In the genomic region with DNA sequence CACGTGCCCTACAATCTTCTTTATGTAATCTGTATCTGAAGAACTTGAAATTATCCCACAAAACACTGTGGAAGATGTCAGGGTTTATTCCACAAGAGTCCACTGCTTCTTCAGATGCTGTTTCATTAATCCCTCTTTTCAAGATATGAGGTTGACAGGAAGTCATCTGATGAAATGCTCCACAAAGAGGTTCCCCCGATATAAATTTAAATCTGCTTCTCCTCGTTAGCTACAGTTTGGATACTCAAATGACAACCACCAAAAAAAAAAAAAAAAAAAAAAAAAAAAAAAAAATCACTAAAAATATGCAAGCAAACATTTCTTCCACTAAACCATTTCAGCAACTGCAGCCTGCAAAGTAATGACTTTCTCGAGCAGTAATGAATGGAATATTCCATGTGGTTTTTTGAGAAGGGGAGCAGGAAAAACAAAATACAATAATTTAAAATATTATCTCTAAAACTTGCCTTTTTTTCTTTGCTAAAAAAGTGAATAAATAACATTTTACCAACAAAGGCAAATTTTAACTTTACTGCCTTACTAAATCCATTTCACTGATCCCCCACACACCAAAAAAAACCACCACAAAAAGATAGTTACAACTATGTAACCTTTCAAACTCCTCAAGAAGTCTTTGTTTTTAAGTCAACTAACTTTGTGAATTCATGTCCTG, we compare ENCODE assay signal across 28 cellular contexts. TPM values are rescaled to one million over a fixed set of nuclear protein-coding genes. Genes with fewer than 3 reads are reported as not detected.
DNase-seq lines count a peak whose midpoint lies in the region; FAIRE-seq and TF ChIP-seq lines count a peak whose summit lies in the region.
"Had no signal": no experiment of that assay in that cellular context is flagged by ENCODE, and none has a peak within 500 bp of the region (broad histone marks: within the 10 kb centered on the region; RNA-seq: fewer than 3 reads in every experiment).

No MANE protein-coding gene starts in this region.

- no peak overlapping the region for H3K23ac ChIP-seq in neuronal stem cell (ENCODE audit: low read depth, low read length, poor library complexity)

- no peak overlapping the region for H4K8ac ChIP-seq in neuronal stem cell (ENCODE audit: low read depth, low read length)

- H3K4me3 Mint-ChIP-seq in chondrocyte (ENCODE audit: unreplicated experiment) = no peak overlapping the region
- H3K4me3 Mint-ChIP-seq: CD8-positive, alpha-beta T cell; immature natural killer cell; stimulated activated memory B cell treated with anti-CD40 and anti-IgM and Interleukin-4, amounts not matched to agents 10 μg/mL and 1 μg/mL and 100 μg/mL, for 72 hours; T-helper 17 cell had no signal

- H2AFZ ChIP-seq in neuronal stem cell (ENCODE audit: low read length) = no peak overlapping the region
- H2AFZ ChIP-seq: GM23248, hepatocyte had no signal

- no peaks in the 10 kb centered on the region for H3K27me3 Mint-ChIP-seq in chondrocyte (ENCODE audit: low read depth)
- H3K27me3 Mint-ChIP-seq: stimulated activated memory B cell treated with anti-CD40 and anti-IgM and Interleukin-4, amounts not matched to agents 10 μg/mL and 1 μg/mL and 100 μg/mL, for 72 hours; T-helper 17 cell had no signal

- peak; percentile 31 for FAIRE-seq in G401.6 (lab: Jason Lieb, UNC)

- H2BK12ac ChIP-seq in neuronal stem cell (ENCODE audit: low read length) = no peak overlapping the region

- peak overlapping the region; percentile 48 for H3K4me3 ChIP-seq in SK-N-MC
- H3K4me3 ChIP-seq in neuronal stem cell (ENCODE audit: low read length in 2 of 2) = no peak overlapping the region
- H3K4me3 ChIP-seq: body of pancreas, GM23248, hepatocyte, SJCRH30, testis had no signal

- H3K36me3 Mint-ChIP-seq in chondrocyte (ENCODE audit: low read depth) = peaks cover 2% of the 10 kb centered on the region
- H3K36me3 Mint-ChIP-seq: activated naive CD4-positive, alpha-beta T cell treated with anti-CD3 and anti-CD28 coated beads, Interleukin-2, amount 50 U/mL, for 72 hours had no signal

- H3K4me1 ChIP-seq in neuronal stem cell (ENCODE audit: control insufficient read depth in 2 of 2, insufficient read depth in 1 of 2, low read depth in 1 of 2, low read length in 2 of 2) = peaks cover 6 to 10% of the 10 kb centered on the region in 2 donors
- H3K4me1 ChIP-seq: body of pancreas, testis had no signal

- peak overlapping the region; percentile 6 for H3K27ac Mint-ChIP-seq in chondrocyte (ENCODE audit: unreplicated experiment)
- H3K27ac Mint-ChIP-seq: activated naive CD4-positive, alpha-beta T cell treated with anti-CD3 and anti-CD28 coated beads, Interleukin-2, amount 50 U/mL, for 72 hours; CD8-positive, alpha-beta T cell; stimulated activated memory B cell treated with anti-CD40 and anti-IgM and Interleukin-4, amounts not matched to agents 10 μg/mL and 1 μg/mL and 100 μg/mL, for 72 hours; T-helper 17 cell had no signal

- no peak overlapping the region for H2BK5ac ChIP-seq in neuronal stem cell (ENCODE audit: low read length)

- H3K27me3 ChIP-seq in neuronal stem cell (ENCODE audit: control insufficient read depth in 3 of 3, insufficient read depth in 3 of 3, low read depth in 1 of 3, low read length in 3 of 3) = no peaks in the 10 kb centered on the region
- H3K27me3 ChIP-seq: body of pancreas, foreskin keratinocyte, hepatocyte, SJCRH30, testis had no signal

- no peaks in the 10 kb centered on the region for H3K9me3 Mint-ChIP-seq in chondrocyte (ENCODE audit: low read depth)
- H3K9me3 Mint-ChIP-seq: activated naive CD4-positive, alpha-beta T cell treated with anti-CD3 and anti-CD28 coated beads, Interleukin-2, amount 50 U/mL, for 72 hours; CD8-positive, alpha-beta T cell; immature natural killer cell; stimulated activated memory B cell treated with anti-CD40 and anti-IgM and Interleukin-4, amounts not matched to agents 10 μg/mL and 1 μg/mL and 100 μg/mL, for 72 hours had no signal

- no peak for TF ChIP-seq CTCF in chondrocyte (IDR thresholded peaks at IDR 0.05)

- DNase-seq in SK-N-MC (ENCODE audit: low read depth, low spot score) (peak; percentile 39), chondrocyte (ENCODE audit: low spot score) (no peak), neuronal stem cell (ENCODE audit: low spot score) (no peak), D341Med (ENCODE audit: low spot score) (no peak), NCI-H2196 (lab: John Stamatoyannopoulos, UW; ENCODE audit: unreplicated experiment) (no peak)
- DNase-seq in stimulated activated CD4-positive, alpha-beta T cell treated with anti-CD3 and anti-CD28 coated beads, Interleukin-15, amount 100 ng/mL, for 24 hours = no peak
- DNase-seq: body of pancreas; CD8-positive, alpha-beta T cell; effector CD8-positive, alpha-beta T cell; erythroblast; foreskin keratinocyte; GM23248; immature natural killer cell; KG1; mesenchymal stem cell; NCI-H1436 treated with DMSO at 0.1 percent for 48 hours; NCI-H524; NK-92 treated with Interleukin-12 subunit alpha and Interleukin-12 subunit beta, amount 100 ng/mL, for 24 hours; retina; SJCRH30; stimulated activated CD4-positive, alpha-beta T cell treated with anti-CD3 and anti-CD28 coated beads, Interleukin-2, amount 100 ng/mL, for 48 hours; T-helper 17 cell; testis had no signal

- no peak overlapping the region for H3K14ac ChIP-seq in neuronal stem cell (ENCODE audit: low read length)

- no peak overlapping the region for H3K4ac ChIP-seq in neuronal stem cell (ENCODE audit: low read length)

- no peak overlapping the region for H2BK15ac ChIP-seq in neuronal stem cell (ENCODE audit: low read length)

- H3K9me3 ChIP-seq in SK-N-MC (ENCODE audit: low read depth, low read length) (no peaks in the 10 kb centered on the region), neuronal stem cell (replicated peaks in 1 of 2; ENCODE audit: control insufficient read depth in 2 of 2, insufficient read depth in 1 of 2, low read depth in 1 of 2, low read length in 2 of 2) (peaks cover 0 to 9% of the 10 kb centered on the region in 2 donors)
- H3K9me3 ChIP-seq: body of pancreas, SJCRH30, testis had no signal

- H3K4me2 ChIP-seq in neuronal stem cell (ENCODE audit: insufficient read depth, low read length, poor library complexity, severe bottlenecking) = no peak overlapping the region
- H3K4me2 ChIP-seq: hepatocyte had no signal

- no peak overlapping the region for H2AK5ac ChIP-seq in neuronal stem cell (ENCODE audit: low read depth, low read length)

- WGBS in neuronal stem cell (ENCODE audit: extremely low coverage in 2 of 2, insufficient read length in 2 of 2, insufficient replicate concordance in 1 of 2), 2 donors = no CpG with 5 or more reads among the region's 4 CpGs

- H3K36me3 ChIP-seq in SK-N-MC (ENCODE audit: insufficient read depth, low read length) = peaks cover 13% of the 10 kb centered on the region; the same call in 1 of the 2 replicates
- H3K36me3 ChIP-seq in neuronal stem cell (replicated peaks in 1 of 2; ENCODE audit: control insufficient read depth in 2 of 2, insufficient read depth in 2 of 2, low read length in 2 of 2) = peaks cover 0 to 29% of the 10 kb centered on the region in 2 donors

- no peak overlapping the region for H3K18ac ChIP-seq in neuronal stem cell (ENCODE audit: low read length)

- H4K91ac ChIP-seq in neuronal stem cell (ENCODE audit: low read depth, low read length, poor library complexity) = no peak overlapping the region

- H2BK120ac ChIP-seq in neuronal stem cell (ENCODE audit: low read depth, low read length) = no peak overlapping the region

- H3K79me1 ChIP-seq in neuronal stem cell (ENCODE audit: low read depth, low read length) = no peaks in the 10 kb centered on the region

- H3K9ac ChIP-seq in SK-N-MC (ENCODE audit: insufficient read length) (peak overlapping the region; percentile 53), neuronal stem cell (ENCODE audit: low read depth, low read length, poor library complexity) (no peak overlapping the region)
- H3K9ac ChIP-seq: GM23248 had no signal

- H3K27ac ChIP-seq in SK-N-MC (peak overlapping the region; percentile 85), neuronal stem cell (replicated peaks; ENCODE audit: low read length) (peak overlapping the region; percentile 40)
- H3K27ac ChIP-seq: body of pancreas, foreskin keratinocyte, GM23248, hepatocyte, SJCRH30, testis, VCaP had no signal

- peaks cover 44% of the 10 kb centered on the region for H3K4me1 Mint-ChIP-seq in chondrocyte (ENCODE audit: low read depth)

RNA-seq across cellular contexts. Expression of a gene that starts 37.8 kb away (rescaled TPM):
- 117 to 166 TPM (median 157 TPM) in 3 replicates for total RNA-seq in chondrocyte
- polyA plus RNA-seq in neuronal stem cell (2013, experiment 1 of 2) = 47.6 TPM
- polyA plus RNA-seq in neuronal stem cell (2013, experiment 2 of 2) = 47.6 TPM
